1 cellular context compared by ENCODE assay signal in the genomic region with DNA sequence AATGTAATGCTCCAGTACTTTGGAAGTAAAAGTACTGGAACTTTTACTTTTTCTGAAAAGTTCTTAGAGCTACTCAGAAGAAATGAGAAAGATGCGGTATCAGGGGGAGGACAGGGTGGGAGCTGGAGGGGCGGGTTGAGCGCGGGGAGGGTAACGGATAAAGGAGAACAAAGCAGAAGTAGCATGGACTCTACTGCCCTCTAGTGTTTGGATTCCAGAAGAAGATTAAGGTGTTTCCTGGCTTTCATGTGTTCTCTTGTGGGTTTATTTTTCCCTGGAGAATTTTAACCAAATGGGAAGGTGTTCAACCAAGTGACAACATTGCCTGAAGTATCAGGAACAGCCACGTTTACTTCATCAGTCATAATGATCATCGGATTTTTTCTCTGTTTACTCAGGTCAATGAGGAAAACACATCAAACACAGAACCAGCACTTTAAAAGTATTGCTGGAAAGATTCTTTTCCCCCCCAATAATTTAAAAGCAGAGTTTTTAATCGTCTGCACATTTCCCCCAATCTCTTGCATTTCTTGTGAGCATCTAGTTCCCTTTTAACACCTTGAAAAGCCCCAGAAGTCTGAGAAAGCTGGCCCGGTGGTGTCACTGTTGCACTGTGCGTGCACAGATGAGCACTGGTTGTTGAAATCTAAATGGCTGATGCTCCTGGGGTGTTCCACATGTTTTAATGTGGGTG.
TF ChIP-seq lines count a peak whose summit lies in the region.

No MANE protein-coding gene starts in this region.

TF ChIP-seq in H1, 55 proteins besides CTCF, POLR2A, EP300 and RAD21:
- TF ChIP-seq TEAD4 (IDR thresholded peaks at IDR 0.05; ENCODE audit: low read depth, low read length) (peak; percentile 82), EZH2 (IDR thresholded peaks at IDR 0.05; ENCODE audit: low read depth, low read length, severe bottlenecking) (no peak)
